ENCODE assay signal across 14 cellular contexts in genomic region chr1:206690516-206690915, GRCh38. TPM values are rescaled to one million over a fixed set of nuclear protein-coding genes. Genes with fewer than 3 reads are reported as not detected.
A peak's percentile ranks its signal among the peaks of the same experiment; 100 is the strongest.
DNase-seq lines count a peak whose midpoint lies in the region; ATAC-seq and TF ChIP-seq lines count a peak whose summit lies in the region.
"Had no signal": no experiment of that assay in that cellular context is flagged by ENCODE, and none has a peak within 500 bp of the region (broad histone marks: within the 10 kb centered on the region; RNA-seq: fewer than 3 reads in every experiment).

No MANE protein-coding gene starts in this region.

- H3K27me3 ChIP-seq in left ventricle myocardium inferior (ENCODE audit: low read depth): no peaks in the 10 kb centered on the region

- POLR2A ChIA-PET in activated B cell treated with CpG ODN at 0.5 μM for 24 hours (lab: Charles Lee) (interaction anchor here (0.6 to 0.7 kb wide), 2 partner anchors 16 to 651 kb away, joined by 3 to 4 read pairs; no protein-coding TSS in a partner anchor), WTC11 (lab: Charles Lee) (no interaction called here)

- intact Hi-C loops in activated B cell treated with CpG ODN at 0.5 μM for 24 hours (cut with micrococcal nuclease): no loop called here
- intact Hi-C loops in left ventricle myocardium inferior (cut with micrococcal nuclease): no loop called here

- in situ Hi-C loops in G401 (cut with HindIII; ENCODE audit: low sequenced_read_pairs) (no loop called here), KBM-7 (cut with MboI; ENCODE audit: low pct_unique_long_range_greater_than_20kb, low sequenced_read_pairs) (no loop called here)

- H3K9me3 Mint-ChIP-seq in activated B cell treated with CpG ODN at 0.5 μM for 24 hours: no peaks in the 10 kb centered on the region
- H3K9me3 Mint-ChIP-seq in stimulated activated effector memory CD8-positive, alpha-beta T cell treated with anti-CD3 and anti-CD28 coated beads, Interleukin-12 subunit alpha, Interleukin-12 subunit beta, amount 100 ng/mL, for 72 hours: no peaks in the 10 kb centered on the region
- H3K9me3 Mint-ChIP-seq in activated naive CD4-positive, alpha-beta T cell treated with anti-CD3 and anti-CD28 coated beads, Interleukin-2, amount 50 U/mL, for 72 hours: no peaks in the 10 kb centered on the region
- H3K9me3 Mint-ChIP-seq in WTC11: no peaks in the 10 kb centered on the region
- H3K9me3 Mint-ChIP-seq: activated naive CD4-positive, alpha-beta T cell treated with anti-CD3 and anti-CD28 coated beads, Interleukin-2, amount 50 U/mL, for 24 hours; GM23338; stimulated activated memory B cell treated with anti-CD40 and anti-IgM and Interleukin-4, amounts not matched to agents 10 μg/mL and 1 μg/mL and 100 μg/mL, for 72 hours had no signal

- TF ChIP-seq CTCF in activated B cell treated with CpG ODN at 0.5 μM for 24 hours (IDR thresholded peaks at IDR 0.05) (no peak), left ventricle myocardium inferior (IDR thresholded peaks at IDR 0.05; ENCODE audit: borderline replicate concordance) (no peak), WTC11 (IDR thresholded peaks at IDR 0.05) (no peak)

- ATAC-seq in activated B cell treated with CpG ODN at 0.5 μM for 24 hours (ENCODE audit: low read depth) (no peak), WTC11 (no peak)
- ATAC-seq in stimulated activated effector memory CD8-positive, alpha-beta T cell treated with anti-CD3 and anti-CD28 coated beads, Interleukin-12 subunit alpha, Interleukin-12 subunit beta, amount 100 ng/mL, for 72 hours: no peak
- ATAC-seq in activated naive CD4-positive, alpha-beta T cell treated with anti-CD3 and anti-CD28 coated beads, Interleukin-2, amount 50 U/mL, for 72 hours: no peak
- ATAC-seq: GM23338; stimulated activated memory B cell treated with anti-CD40 and anti-IgM and Interleukin-4, amounts not matched to agents 10 μg/mL and 1 μg/mL and 100 μg/mL, for 72 hours had no signal

- H3K4me1 Mint-ChIP-seq in activated B cell treated with CpG ODN at 0.5 μM for 24 hours (peaks cover 81% of the 10 kb centered on the region), WTC11 (peaks cover 77% of the 10 kb centered on the region)
- H3K4me1 Mint-ChIP-seq in stimulated activated effector memory CD8-positive, alpha-beta T cell treated with anti-CD3 and anti-CD28 coated beads, Interleukin-12 subunit alpha, Interleukin-12 subunit beta, amount 100 ng/mL, for 72 hours: peaks cover 95% of the 10 kb centered on the region

- no peaks in the 10 kb centered on the region for H3K9me3 ChIP-seq in left ventricle myocardium inferior (replicated peaks)

- H3K36me3 ChIP-seq in left ventricle myocardium inferior: no peaks in the 10 kb centered on the region

- H3K4me1 ChIP-seq in left ventricle myocardium inferior: peaks cover 100% of the 10 kb centered on the region

- no peaks in the 10 kb centered on the region for H3K27me3 Mint-ChIP-seq in activated B cell treated with CpG ODN at 0.5 μM for 24 hours
- peaks cover 21% of the 10 kb centered on the region for H3K27me3 Mint-ChIP-seq in WTC11 (ENCODE audit: low read depth)
- H3K27me3 Mint-ChIP-seq: activated naive CD4-positive, alpha-beta T cell treated with anti-CD3 and anti-CD28 coated beads, Interleukin-2, amount 50 U/mL, for 24 hours; stimulated activated memory B cell treated with anti-CD40 and anti-IgM and Interleukin-4, amounts not matched to agents 10 μg/mL and 1 μg/mL and 100 μg/mL, for 72 hours had no signal

- H3K36me3 Mint-ChIP-seq in activated B cell treated with CpG ODN at 0.5 μM for 24 hours (ENCODE audit: low read depth) (peaks cover 27% of the 10 kb centered on the region), WTC11 (no peaks in the 10 kb centered on the region)
- peaks cover 43% of the 10 kb centered on the region for H3K36me3 Mint-ChIP-seq in stimulated activated effector memory CD8-positive, alpha-beta T cell treated with anti-CD3 and anti-CD28 coated beads, Interleukin-12 subunit alpha, Interleukin-12 subunit beta, amount 100 ng/mL, for 72 hours
- peaks cover 11 to 15% of the 10 kb centered on the region in 2 donors for H3K36me3 Mint-ChIP-seq in activated naive CD4-positive, alpha-beta T cell treated with anti-CD3 and anti-CD28 coated beads, Interleukin-2, amount 50 U/mL, for 72 hours
- H3K36me3 Mint-ChIP-seq: activated naive CD4-positive, alpha-beta T cell treated with anti-CD3 and anti-CD28 coated beads, Interleukin-2, amount 50 U/mL, for 24 hours had no signal

- H3K4me3 Mint-ChIP-seq in activated B cell treated with CpG ODN at 0.5 μM for 24 hours: no peak overlapping the region
- no peak overlapping the region for H3K4me3 Mint-ChIP-seq in stimulated activated effector memory CD8-positive, alpha-beta T cell treated with anti-CD3 and anti-CD28 coated beads, Interleukin-12 subunit alpha, Interleukin-12 subunit beta, amount 100 ng/mL, for 72 hours
- no peak overlapping the region for H3K4me3 Mint-ChIP-seq in WTC11
- H3K4me3 Mint-ChIP-seq: activated naive CD4-positive, alpha-beta T cell treated with anti-CD3 and anti-CD28 coated beads, Interleukin-2, amount 50 U/mL, for 24 hours; stimulated activated memory B cell treated with anti-CD40 and anti-IgM and Interleukin-4, amounts not matched to agents 10 μg/mL and 1 μg/mL and 100 μg/mL, for 72 hours had no signal

- H3K27ac Mint-ChIP-seq in activated B cell treated with CpG ODN at 0.5 μM for 24 hours: no peak overlapping the region
- peak overlapping the region; percentile 88 for H3K27ac Mint-ChIP-seq in stimulated activated effector memory CD8-positive, alpha-beta T cell treated with anti-CD3 and anti-CD28 coated beads, Interleukin-12 subunit alpha, Interleukin-12 subunit beta, amount 100 ng/mL, for 72 hours
- H3K27ac Mint-ChIP-seq in activated naive CD4-positive, alpha-beta T cell treated with anti-CD3 and anti-CD28 coated beads, Interleukin-2, amount 50 U/mL, for 72 hours: no peak overlapping the region
- H3K27ac Mint-ChIP-seq in WTC11: no peak overlapping the region
- H3K27ac Mint-ChIP-seq: activated naive CD4-positive, alpha-beta T cell treated with anti-CD3 and anti-CD28 coated beads, Interleukin-2, amount 50 U/mL, for 24 hours; GM23338; stimulated activated memory B cell treated with anti-CD40 and anti-IgM and Interleukin-4, amounts not matched to agents 10 μg/mL and 1 μg/mL and 100 μg/mL, for 72 hours had no signal

- CTCF ChIA-PET in activated B cell treated with CpG ODN at 0.5 μM for 24 hours (lab: Charles Lee) (interaction anchor here (1.3 to 2.0 kb wide), 3 partner anchors 26 to 57 kb away, joined by 4 to 11 read pairs (median 5); no protein-coding TSS in a partner anchor), WTC11 (lab: Charles Lee) (interaction anchor here (0.8 to 4.2 kb wide), 4 partner anchors 26 to 222 kb away, joined by 3 to 24 read pairs (median 4); partner anchors contain the start of gene EIF2D)

- H3K4me3 ChIP-seq in left ventricle myocardium inferior: peak overlapping the region; percentile 46
- H3K4me3 ChIP-seq: GM23338 had no signal

- H3K27ac ChIP-seq in left ventricle myocardium inferior (replicated peaks): peak overlapping the region; percentile 97

- DNase-seq in G401 (ENCODE audit: low spot score) (peak; percentile 92), activated B cell treated with CpG ODN at 0.5 μM for 24 hours (peak; percentile 2), left ventricle myocardium inferior (peak; percentile 74), KBM-7 (no peak), WTC11 (ENCODE audit: low spot score) (no peak)
- no peak for DNase-seq in stimulated activated effector memory CD8-positive, alpha-beta T cell treated with anti-CD3 and anti-CD28 coated beads, Interleukin-12 subunit alpha, Interleukin-12 subunit beta, amount 100 ng/mL, for 72 hours (ENCODE audit: low spot score in 2 of 2)
- no peak for DNase-seq in activated naive CD4-positive, alpha-beta T cell treated with anti-CD3 and anti-CD28 coated beads, Interleukin-2, amount 50 U/mL, for 72 hours (ENCODE audit: low spot score in 2 of 2)
- DNase-seq: NCI-H187; NCI-H748 treated with DMSO at 0.1 percent for 48 hours; SHP77 treated with DMSO at 0.1 percent for 48 hours; stimulated activated CD4-positive, alpha-beta T cell treated with anti-CD3 and anti-CD28 coated beads, Interleukin-2, amount 100 ng/mL, for 48 hours had no signal

TF ChIP-seq in WTC11, 78 proteins besides CTCF, POLR2A, EP300 and RAD21 (continues in another document):
- TF ChIP-seq ZNF425 (CRISPR knock-in tag; conservative IDR thresholded peaks at IDR 0.05): no peak
- no peak for TF ChIP-seq MXD4 (CRISPR knock-in tag; IDR thresholded peaks at IDR 0.05; ENCODE audit: borderline replicate concordance)
- TF ChIP-seq NR3C1 (CRISPR knock-in tag; conservative IDR thresholded peaks at IDR 0.05; ENCODE audit: low read depth): no peak
- no peak for TF ChIP-seq JUN (CRISPR knock-in tag; IDR thresholded peaks at IDR 0.05)
- TF ChIP-seq NFYB (CRISPR knock-in tag; conservative IDR thresholded peaks at IDR 0.05; ENCODE audit: low read depth): no peak

RNA-seq across cellular contexts. Expression of gene MAPKAPK2, which starts 5.8 kb away (rescaled TPM):
- total RNA-seq in G401 (2014; rRNA removed; shearing (Covaris generic)): 25.7 and 32.7 TPM in 2 replicates
- total RNA-seq in activated B cell treated with CpG ODN at 0.5 μM for 24 hours: 71.2 and 72.1 TPM in 2 replicates
- total RNA-seq in left ventricle myocardium inferior: 215 TPM
- 100 to 1,000 TPM in 1 of 2 donors, 10 to 100 TPM in 1; 69.4 to 116 TPM for total RNA-seq in activated naive CD4-positive, alpha-beta T cell treated with anti-CD3 and anti-CD28 coated beads, Interleukin-2, amount 50 U/mL, for 72 hours
- total RNA-seq in WTC11 (2021): 46.4 to 54.9 TPM (median 48.9 TPM) in 3 replicates

RNA-seq across cellular contexts. Expression of gene DYRK3, which starts 55.2 kb away (rescaled TPM):
- 22.2 and 24.1 TPM in 2 replicates for total RNA-seq in G401 (2014; rRNA removed; shearing (Covaris generic))
- total RNA-seq in activated B cell treated with CpG ODN at 0.5 μM for 24 hours (0.33 and 0.37 TPM in 2 replicates), left ventricle myocardium inferior (26.6 TPM), WTC11 (2021) (6.7 to 7.8 TPM (median 6.7 TPM) in 3 replicates)
- total RNA-seq in activated naive CD4-positive, alpha-beta T cell treated with anti-CD3 and anti-CD28 coated beads, Interleukin-2, amount 50 U/mL, for 72 hours: 10 to 100 TPM in 1 of 2 donors, 1 to 10 TPM in 1; 2.8 to 12.8 TPM

Comparison
In these comparisons a context has a peak if more than half of its experiments do, and no peak if none do; other contexts are left out.
1. DNase-seq: peak in G401 (single experiment), activated B cell treated with CpG ODN at 0.5 μM for 24 hours (single experiment) and left ventricle myocardium inferior (single experiment); none in stimulated activated effector memory CD8-positive, alpha-beta T cell treated with anti-CD3 and anti-CD28 coated beads, Interleukin-12 subunit alpha, Interleukin-12 subunit beta, amount 100 ng/mL, for 72 hours (0 of 2), KBM-7 (single experiment), activated naive CD4-positive, alpha-beta T cell treated with anti-CD3 and anti-CD28 coated beads, Interleukin-2, amount 50 U/mL, for 72 hours (0 of 2) and WTC11 (single experiment).